8 cellular contexts compared by ENCODE assay signal in genomic region chr10:121598261-121599249, GRCh38. TPM values are rescaled to one million over a fixed set of nuclear protein-coding genes. Genes with fewer than 3 reads are reported as not detected.
DNase-seq lines count a peak whose midpoint lies in the region; ATAC-seq and TF ChIP-seq lines count a peak whose summit lies in the region.

Gene FGFR2 (minus strand): TSS chr10:121598444. CDS start chr10:121593817, 4,627 bp downstream.

- H3K4me2 ChIP-seq in Karpas-422 (ENCODE audit: low read depth, low read length, poor library complexity, severe bottlenecking): no peak within 1 kb of the TSS

- no peaks in the 10 kb centered on the region for H3K9me2 ChIP-seq in Karpas-422 (replicated peaks; ENCODE audit: insufficient read depth, low read length)

- H3K36me3 ChIP-seq in HUES6 (ENCODE audit: control insufficient read depth, insufficient read depth, low read length) (peaks cover 14% of the 10 kb centered on the region), testis (ENCODE audit: low read depth, missing control alignments) (no peaks in the 10 kb centered on the region), Karpas-422 (ENCODE audit: insufficient read depth, low read length) (no peaks in the 10 kb centered on the region)

- H3K27me3 ChIP-seq in HUES6 (ENCODE audit: control insufficient read depth, insufficient read depth, low read length): peaks cover 25% of the 10 kb centered on the region
- no peaks in the 10 kb centered on the region for H3K27me3 ChIP-seq in testis
- no peaks in the 10 kb centered on the region for H3K27me3 ChIP-seq in Karpas-422 (ENCODE audit: low read length)

- POLR2A ChIA-PET in T-cell (lab: Charles Lee): no interaction called here

- H3K27ac ChIP-seq in HUES6 (ENCODE audit: low read depth, low read length) (peak within 1 kb of the TSS; percentile 96), testis (peak within 1 kb of the TSS; percentile 82 to 83), Karpas-422 (ENCODE audit: low read length) (no peak within 1 kb of the TSS)

- no peaks in the 10 kb centered on the region for H3K9me3 ChIP-seq in HUES6 (ENCODE audit: control insufficient read depth, insufficient read depth, low read depth, low read length)
- H3K9me3 ChIP-seq in testis: no peaks in the 10 kb centered on the region
- H3K9me3 ChIP-seq in Karpas-422 (ENCODE audit: low read length): no peaks in the 10 kb centered on the region

- H4K20me1 ChIP-seq in Karpas-422 (ENCODE audit: insufficient read depth, low read depth, low read length): no peaks in the 10 kb centered on the region

- intact Hi-C loops in testis (cut with DNase I; ENCODE audit: low total_unique reads): loop anchor here (5.0 kb wide), 1 partner anchor 461 kb away; no protein-coding TSS in a partner anchor

- H3K27ac Mint-ChIP-seq in T-cell: no peak within 1 kb of the TSS

- H2AFZ ChIP-seq in Karpas-422 (ENCODE audit: low read length): no peak within 1 kb of the TSS

- no peaks in the 10 kb centered on the region for H3K36me3 Mint-ChIP-seq in T-cell

- CTCF ChIA-PET in T-cell (lab: Charles Lee): no interaction called here

- TF ChIP-seq CTCF in epithelial cell of proximal tubule (conservative IDR thresholded peaks at IDR 0.05; ENCODE audit: low read depth, low read length): no peak
- TF ChIP-seq CTCF in testis (IDR thresholded peaks at IDR 0.05): peak in 2 of 3 experiments; percentile 3 to 14

- peaks cover 5 to 12% (median 8%) of the 10 kb centered on the region in 3 donors for H3K4me1 Mint-ChIP-seq in T-cell

- ATAC-seq in GM19455 (IDR thresholded peaks at IDR 0.05; ENCODE audit: unreplicated experiment) (peak; percentile 68), T-cell (replicated peaks in 1 of 4) (peak; percentile 53 to 74 (median 62))

- H3K9me3 Mint-ChIP-seq in T-cell: peaks cover 0 to 3% (median 0%) of the 10 kb centered on the region in 3 donors

- peak within 1 kb of the TSS; percentile 29 to 50 (median 37) for H3K4me3 Mint-ChIP-seq in T-cell

- DNase-seq in D341Med (ENCODE audit: low spot score) (peak; percentile 88), T-cell (peak in 4 of 34 experiments; percentile 3 to 11 (median 8)), epithelial cell of proximal tubule (ENCODE audit: low read depth) (no peak), mesenteric fat pad (ENCODE audit: low spot score) (peak; percentile 92), testis (peak; percentile 84), Karpas-422 (no peak)

- TF ChIP-seq POLR2A in testis (IDR thresholded peaks at IDR 0.05): no peak

- peaks cover 48% of the 10 kb centered on the region for H3K4me1 ChIP-seq in HUES6 (ENCODE audit: control insufficient read depth, insufficient read depth, low read length)
- peaks cover 10% of the 10 kb centered on the region for H3K4me1 ChIP-seq in testis
- H3K4me1 ChIP-seq in Karpas-422 (ENCODE audit: low read length): peaks cover 11% of the 10 kb centered on the region

- no peaks in the 10 kb centered on the region for H3K79me2 ChIP-seq in Karpas-422 (ENCODE audit: low read length)

- H3K9ac ChIP-seq in HUES6 (ENCODE audit: low read length) (peak within 1 kb of the TSS; percentile 86), Karpas-422 (ENCODE audit: low read length) (no peak within 1 kb of the TSS)

- H3K27me3 Mint-ChIP-seq in T-cell: peaks cover 43 to 56% of the 10 kb centered on the region in 2 donors

- 0 to 1% methylated on average over 6 to 88 of the region's 92 CpGs for WGBS in testis, 2 donors

- H3K4me3 ChIP-seq in HUES6 (ENCODE audit: low read depth, low read length) (peak within 1 kb of the TSS; percentile 95), epithelial cell of proximal tubule (ENCODE audit: low read depth, low read length) (peak within 1 kb of the TSS; percentile 46), testis (peak within 1 kb of the TSS; percentile 59 to 66), Karpas-422 (ENCODE audit: low read length) (no peak within 1 kb of the TSS)

RNA-seq across cellular contexts. Expression of gene FGFR2, which starts in this region (rescaled TPM):
- total RNA-seq in T-cell (1 to 10 TPM in 2 of 5 donors, under 1 TPM in 3; 0.49 to 1.8 (median 0.70) TPM), epithelial cell of proximal tubule (1.6 and 3.1 TPM in 2 replicates), mesenteric fat pad (1.4 TPM), testis (10 to 100 TPM; 23.4 to 28.9 TPM)
- 23.2 TPM for polyA plus RNA-seq in testis (ENCODE audit: insufficient read depth, low read depth, low replicate concordance)
- not detected in 2 replicates for total RNA-seq in Karpas-422 (2014; rRNA removed; shearing (Covaris generic); ENCODE audit: low replicate concordance)

Comparison
In these comparisons a context has a peak if more than half of its experiments do, and no peak if none do; other contexts are left out.
1. DNase-seq: peak in D341Med (single experiment), mesenteric fat pad (single experiment) and testis (single experiment); none in epithelial cell of proximal tubule (single experiment) and Karpas-422 (single experiment).